In genomic region chr22:43035250-43035649, GRCh38 we compare ENCODE assay signal across 2 cellular contexts.
TF ChIP-seq lines count a peak whose summit lies in the region.

No MANE protein-coding gene starts in this region.

TF ChIP-seq in HepG2, 621 proteins besides CTCF, POLR2A, EP300 and RAD21:
- TF ChIP-seq MNT (IDR thresholded peaks at IDR 0.05) (peak; percentile 39; the same call in 1 of the 2 replicates), TFDP2 (CRISPR knock-in tag; IDR thresholded peaks at IDR 0.05) (no peak), GABPB1 (CRISPR knock-in tag; IDR thresholded peaks at IDR 0.05) (0 out of 2 replicates have a peak, but pooled peaks have one; percentile 17), ZSCAN25 (CRISPR knock-in tag; IDR thresholded peaks at IDR 0.05) (peak; percentile 92), TFAP4 (IDR thresholded peaks at IDR 0.05; ENCODE audit: borderline replicate concordance, low read depth) (peak; percentile 12; the same call in 1 of the 2 replicates), ZNF263 (CRISPR knock-in tag; IDR thresholded peaks at IDR 0.05) (peak; percentile 56; the same call in 1 of the 2 replicates), ZFX (CRISPR knock-in tag; IDR thresholded peaks at IDR 0.05; ENCODE audit: low read depth) (peak; percentile 48), ZNF773 (CRISPR knock-in tag; IDR thresholded peaks at IDR 0.05; ENCODE audit: borderline replicate concordance) (no peak), ISL2 (CRISPR knock-in tag; IDR thresholded peaks at IDR 0.05) (no peak), ZNF687 (CRISPR knock-in tag; IDR thresholded peaks at IDR 0.05) (peak; percentile 36; the same call in 1 of the 2 replicates)
- TF ChIP-seq, protein P1, sequence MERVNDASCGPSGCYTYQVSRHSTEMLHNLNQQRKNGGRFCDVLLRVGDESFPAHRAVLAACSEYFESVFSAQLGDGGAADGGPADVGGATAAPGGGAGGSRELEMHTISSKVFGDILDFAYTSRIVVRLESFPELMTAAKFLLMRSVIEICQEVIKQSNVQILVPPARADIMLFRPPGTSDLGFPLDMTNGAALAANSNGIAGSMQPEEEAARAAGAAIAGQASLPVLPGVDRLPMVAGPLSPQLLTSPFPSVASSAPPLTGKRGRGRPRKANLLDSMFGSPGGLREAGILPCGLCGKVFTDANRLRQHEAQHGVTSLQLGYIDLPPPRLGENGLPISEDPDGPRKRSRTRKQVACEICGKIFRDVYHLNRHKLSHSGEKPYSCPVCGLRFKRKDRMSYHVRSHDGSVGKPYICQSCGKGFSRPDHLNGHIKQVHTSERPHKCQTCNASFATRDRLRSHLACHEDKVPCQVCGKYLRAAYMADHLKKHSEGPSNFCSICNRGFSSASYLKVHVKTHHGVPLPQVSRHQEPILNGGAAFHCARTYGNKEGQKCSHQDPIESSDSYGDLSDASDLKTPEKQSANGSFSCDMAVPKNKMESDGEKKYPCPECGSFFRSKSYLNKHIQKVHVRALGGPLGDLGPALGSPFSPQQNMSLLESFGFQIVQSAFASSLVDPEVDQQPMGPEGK (CRISPR knock-in tag; IDR thresholded peaks at IDR 0.05) = 0 out of 2 replicates have a peak, but pooled peaks have one; percentile 16

TF ChIP-seq in HEK293, 187 proteins besides CTCF, POLR2A, EP300 and RAD21:
- TF ChIP-seq PBX3 (CRISPR knock-in tag; IDR thresholded peaks at IDR 0.05) = no peak
- no peak for TF ChIP-seq KLF10 (tag by site-specific recombination; IDR thresholded peaks at IDR 0.05)
- no peak for TF ChIP-seq ZNF398 (tag by site-specific recombination; IDR thresholded peaks at IDR 0.05)
- peak; percentile 82 for TF ChIP-seq ZIC2 (tag by site-specific recombination; IDR thresholded peaks at IDR 0.05)
- TF ChIP-seq ZNF132 (tag by site-specific recombination; IDR thresholded peaks at IDR 0.05; ENCODE audit: borderline replicate concordance) = no peak
- TF ChIP-seq KLF8 (tag by site-specific recombination; IDR thresholded peaks at IDR 0.05) = no peak
- TF ChIP-seq ZNF394 (tag by site-specific recombination; IDR thresholded peaks at IDR 0.05; ENCODE audit: borderline replicate concordance) = no peak
- TF ChIP-seq GLIS2 (tag by site-specific recombination; IDR thresholded peaks at IDR 0.05) = 0 out of 2 replicates have a peak, but pooled peaks have one; percentile 13
- TF ChIP-seq ZNF366 (tag by site-specific recombination; conservative IDR thresholded peaks at IDR 0.05) = no peak
- no peak for TF ChIP-seq ZNF76 (tag by site-specific recombination; IDR thresholded peaks at IDR 0.05; ENCODE audit: borderline replicate concordance, low read depth)
- TF ChIP-seq, protein P2, sequence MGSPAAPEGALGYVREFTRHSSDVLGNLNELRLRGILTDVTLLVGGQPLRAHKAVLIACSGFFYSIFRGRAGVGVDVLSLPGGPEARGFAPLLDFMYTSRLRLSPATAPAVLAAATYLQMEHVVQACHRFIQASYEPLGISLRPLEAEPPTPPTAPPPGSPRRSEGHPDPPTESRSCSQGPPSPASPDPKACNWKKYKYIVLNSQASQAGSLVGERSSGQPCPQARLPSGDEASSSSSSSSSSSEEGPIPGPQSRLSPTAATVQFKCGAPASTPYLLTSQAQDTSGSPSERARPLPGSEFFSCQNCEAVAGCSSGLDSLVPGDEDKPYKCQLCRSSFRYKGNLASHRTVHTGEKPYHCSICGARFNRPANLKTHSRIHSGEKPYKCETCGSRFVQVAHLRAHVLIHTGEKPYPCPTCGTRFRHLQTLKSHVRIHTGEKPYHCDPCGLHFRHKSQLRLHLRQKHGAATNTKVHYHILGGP (tag by site-specific recombination; IDR thresholded peaks at IDR 0.05) = no peak
- no peak for TF ChIP-seq ZBTB8A (tag by site-specific recombination; IDR thresholded peaks at IDR 0.05)
- TF ChIP-seq, protein P3, sequence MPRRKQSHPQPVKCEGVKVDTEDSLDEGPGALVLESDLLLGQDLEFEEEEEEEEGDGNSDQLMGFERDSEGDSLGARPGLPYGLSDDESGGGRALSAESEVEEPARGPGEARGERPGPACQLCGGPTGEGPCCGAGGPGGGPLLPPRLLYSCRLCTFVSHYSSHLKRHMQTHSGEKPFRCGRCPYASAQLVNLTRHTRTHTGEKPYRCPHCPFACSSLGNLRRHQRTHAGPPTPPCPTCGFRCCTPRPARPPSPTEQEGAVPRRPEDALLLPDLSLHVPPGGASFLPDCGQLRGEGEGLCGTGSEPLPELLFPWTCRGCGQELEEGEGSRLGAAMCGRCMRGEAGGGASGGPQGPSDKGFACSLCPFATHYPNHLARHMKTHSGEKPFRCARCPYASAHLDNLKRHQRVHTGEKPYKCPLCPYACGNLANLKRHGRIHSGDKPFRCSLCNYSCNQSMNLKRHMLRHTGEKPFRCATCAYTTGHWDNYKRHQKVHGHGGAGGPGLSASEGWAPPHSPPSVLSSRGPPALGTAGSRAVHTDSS (tag by site-specific recombination; IDR thresholded peaks at IDR 0.05) = no peak
- TF ChIP-seq ZNF248 (tag by site-specific recombination; IDR thresholded peaks at IDR 0.05) = no peak
